7 cellular contexts compared by ENCODE assay signal in genomic region chr19:1268392-1269064, GRCh38. TPM values are rescaled to one million over a fixed set of nuclear protein-coding genes. Genes with fewer than 3 reads are reported as not detected.
DNase-seq lines count a peak whose midpoint lies in the region; ATAC-seq, FAIRE-seq and TF ChIP-seq lines count a peak whose summit lies in the region.

No MANE protein-coding gene starts in this region.

- H3K27ac ChIP-seq in HUES64 (ENCODE audit: low read depth, low read length) = no peak overlapping the region
- peak overlapping the region; percentile 79 to 96 for H3K27ac ChIP-seq in kidney (ENCODE audit: low read depth in 2 of 2, low read length in 2 of 2)

- intact Hi-C loops in kidney (cut with DNase I) = no loop called here

- peak overlapping the region; percentile 82 to 95 for H3K27ac Mint-ChIP-seq in activated naive CD4-positive, alpha-beta T cell treated with anti-CD3 and anti-CD28 coated beads, Interleukin-2, amount 50 U/mL, for 72 hours
- H3K27ac Mint-ChIP-seq in stimulated activated naive CD8-positive, alpha-beta T cell treated with anti-CD3 and anti-CD28 coated beads, Interleukin-15, amount 100 ng/mL, for 72 hours = peak overlapping the region; percentile 55 to 99

- H3K4me1 Mint-ChIP-seq in stimulated activated naive CD8-positive, alpha-beta T cell treated with anti-CD3 and anti-CD28 coated beads, Interleukin-15, amount 100 ng/mL, for 72 hours = peaks cover 88% of the 10 kb centered on the region

- H3K4me3 ChIP-seq in HUES64 (ENCODE audit: low read length) (peak overlapping the region; percentile 43), kidney (ENCODE audit: low read length in 2 of 2) (peak overlapping the region in 1 of 2 donors; percentile 47)

- no peak for ATAC-seq in activated naive CD4-positive, alpha-beta T cell treated with anti-CD3 and anti-CD28 coated beads, Interleukin-2, amount 50 U/mL, for 72 hours
- no peak for ATAC-seq in stimulated activated naive CD8-positive, alpha-beta T cell treated with anti-CD3 and anti-CD28 coated beads, Interleukin-15, amount 100 ng/mL, for 72 hours
- no peak for ATAC-seq in HG02938 (IDR thresholded peaks at IDR 0.05; ENCODE audit: unreplicated experiment)

- H3K4me1 ChIP-seq in HUES64 (ENCODE audit: insufficient read depth, low read length) = peaks cover 32% of the 10 kb centered on the region
- peaks cover 31 to 60% of the 10 kb centered on the region in 2 donors for H3K4me1 ChIP-seq in kidney (ENCODE audit: control insufficient read depth in 1 of 2, insufficient read depth in 1 of 2, low read depth in 1 of 2, low read length in 2 of 2)

- H3K9ac ChIP-seq in HUES64 (ENCODE audit: low read depth, low read length) (no peak overlapping the region), kidney (ENCODE audit: low read length in 2 of 2) (peak overlapping the region in 1 of 2 donors; percentile 58)

- no peaks in the 10 kb centered on the region for H3K27me3 Mint-ChIP-seq in stimulated activated naive CD8-positive, alpha-beta T cell treated with anti-CD3 and anti-CD28 coated beads, Interleukin-15, amount 100 ng/mL, for 72 hours

- H3K9me3 Mint-ChIP-seq in activated naive CD4-positive, alpha-beta T cell treated with anti-CD3 and anti-CD28 coated beads, Interleukin-2, amount 50 U/mL, for 72 hours = no peaks in the 10 kb centered on the region
- H3K9me3 Mint-ChIP-seq in stimulated activated naive CD8-positive, alpha-beta T cell treated with anti-CD3 and anti-CD28 coated beads, Interleukin-15, amount 100 ng/mL, for 72 hours = no peaks in the 10 kb centered on the region

- FAIRE-seq in kidney (lab: Jason Lieb, UNC) = no peak

- H3K9me3 ChIP-seq in HUES64 (ENCODE audit: insufficient read depth, low read depth, low read length) (no peaks in the 10 kb centered on the region), kidney (ENCODE audit: control insufficient read depth in 1 of 2, low read length in 2 of 2) (no peaks in the 10 kb centered on the region)

- H3K36me3 ChIP-seq in HUES64 (ENCODE audit: insufficient read depth, low read length) (peaks cover 37% of the 10 kb centered on the region), kidney (ENCODE audit: control insufficient read depth in 1 of 2, insufficient read depth in 2 of 2, low read length in 2 of 2) (peaks cover 17 to 27% of the 10 kb centered on the region in 2 donors)

- no peak for TF ChIP-seq CTCF in kidney (IDR thresholded peaks at IDR 0.05; ENCODE audit: borderline replicate concordance, extremely low read depth, insufficient read depth)

- H3K4me3 Mint-ChIP-seq in stimulated activated naive CD8-positive, alpha-beta T cell treated with anti-CD3 and anti-CD28 coated beads, Interleukin-15, amount 100 ng/mL, for 72 hours = peak overlapping the region; percentile 79 to 88

- peaks cover 32 to 34% of the 10 kb centered on the region in 2 donors for H3K36me3 Mint-ChIP-seq in activated naive CD4-positive, alpha-beta T cell treated with anti-CD3 and anti-CD28 coated beads, Interleukin-2, amount 50 U/mL, for 72 hours

- 55% methylated on average over 34 of the region's 34 CpGs for WGBS in HUES64

- no peak for DNase-seq in activated naive CD4-positive, alpha-beta T cell treated with anti-CD3 and anti-CD28 coated beads, Interleukin-2, amount 50 U/mL, for 72 hours (ENCODE audit: low spot score in 2 of 2)
- DNase-seq in kidney (peak; percentile 89), SIG-M5 treated with dmso at 0.1 percent for 504 hours (lab: John Stamatoyannopoulos, UW; ENCODE audit: unreplicated experiment) (no peak), iPS-NIHi7 (ENCODE audit: extremely low spot score) (no peak)
- DNase-seq in stimulated activated naive CD8-positive, alpha-beta T cell treated with anti-CD3 and anti-CD28 coated beads, Interleukin-15, amount 100 ng/mL, for 72 hours = no peak

- peaks cover 10% of the 10 kb centered on the region for H3K27me3 ChIP-seq in HUES64 (ENCODE audit: insufficient read depth, low read length)

RNA-seq across cellular contexts. Expression of gene CIRBP, which starts 0.6 kb away (rescaled TPM):
- polyA plus RNA-seq in HUES64 (2013, experiment 1 of 2) = 162 TPM
- 166 TPM for polyA plus RNA-seq in HUES64 (2013, experiment 2 of 2)
- total RNA-seq in activated naive CD4-positive, alpha-beta T cell treated with anti-CD3 and anti-CD28 coated beads, Interleukin-2, amount 50 U/mL, for 72 hours = 100 to 1,000 TPM; 148 to 157 TPM
- 533 TPM for total RNA-seq in kidney
- polyA plus RNA-seq in kidney (ENCODE audit: insufficient read depth, low read depth, low replicate concordance) = 408 TPM

RNA-seq across cellular contexts. Expression of gene FAM174C, which starts 6.8 kb away (rescaled TPM):
- polyA plus RNA-seq in HUES64 (2013, experiment 1 of 2) = 31.0 TPM
- 30.9 TPM for polyA plus RNA-seq in HUES64 (2013, experiment 2 of 2)
- 10 to 100 TPM; 42.1 to 76.0 TPM for total RNA-seq in activated naive CD4-positive, alpha-beta T cell treated with anti-CD3 and anti-CD28 coated beads, Interleukin-2, amount 50 U/mL, for 72 hours
- total RNA-seq in kidney = 35.3 TPM
- 94.7 TPM for polyA plus RNA-seq in kidney (ENCODE audit: insufficient read depth, low read depth, low replicate concordance)

RNA-seq across cellular contexts. Expression of gene EFNA2, which starts 17.1 kb away (rescaled TPM):
- polyA plus RNA-seq in HUES64 (2013, experiment 1 of 2) = 7.6 TPM
- 12.2 TPM for polyA plus RNA-seq in HUES64 (2013, experiment 2 of 2)
- total RNA-seq in activated naive CD4-positive, alpha-beta T cell treated with anti-CD3 and anti-CD28 coated beads, Interleukin-2, amount 50 U/mL, for 72 hours = under 1 TPM in 1 of 2 donors, not detected in 1; 0.25 TPM
- not detected for total RNA-seq in kidney
- not detected for polyA plus RNA-seq in kidney (ENCODE audit: insufficient read depth, low read depth, low replicate concordance)

RNA-seq across cellular contexts. Expression of gene MIDN, which starts 20.1 kb away (rescaled TPM):
- polyA plus RNA-seq in HUES64 (2013, experiment 1 of 2) = 116 TPM
- 108 TPM for polyA plus RNA-seq in HUES64 (2013, experiment 2 of 2)
- total RNA-seq in activated naive CD4-positive, alpha-beta T cell treated with anti-CD3 and anti-CD28 coated beads, Interleukin-2, amount 50 U/mL, for 72 hours = 100 to 1,000 TPM in 1 of 2 donors, 10 to 100 TPM in 1; 52.9 to 113 TPM
- 205 TPM for total RNA-seq in kidney
- polyA plus RNA-seq in kidney (ENCODE audit: insufficient read depth, low read depth, low replicate concordance) = 21.3 TPM

RNA-seq across cellular contexts. Expression of gene ATP5F1D, which starts 27.0 kb away (rescaled TPM):
- 131 TPM for polyA plus RNA-seq in HUES64 (2013, experiment 1 of 2)
- polyA plus RNA-seq in HUES64 (2013, experiment 2 of 2) = 132 TPM
- total RNA-seq in activated naive CD4-positive, alpha-beta T cell treated with anti-CD3 and anti-CD28 coated beads, Interleukin-2, amount 50 U/mL, for 72 hours = 100 to 1,000 TPM; 114 to 201 TPM
- total RNA-seq in kidney = 183 TPM
- polyA plus RNA-seq in kidney (ENCODE audit: insufficient read depth, low read depth, low replicate concordance) = 641 TPM
